ENCODE assay signal across 14 cellular contexts in the genomic region with DNA sequence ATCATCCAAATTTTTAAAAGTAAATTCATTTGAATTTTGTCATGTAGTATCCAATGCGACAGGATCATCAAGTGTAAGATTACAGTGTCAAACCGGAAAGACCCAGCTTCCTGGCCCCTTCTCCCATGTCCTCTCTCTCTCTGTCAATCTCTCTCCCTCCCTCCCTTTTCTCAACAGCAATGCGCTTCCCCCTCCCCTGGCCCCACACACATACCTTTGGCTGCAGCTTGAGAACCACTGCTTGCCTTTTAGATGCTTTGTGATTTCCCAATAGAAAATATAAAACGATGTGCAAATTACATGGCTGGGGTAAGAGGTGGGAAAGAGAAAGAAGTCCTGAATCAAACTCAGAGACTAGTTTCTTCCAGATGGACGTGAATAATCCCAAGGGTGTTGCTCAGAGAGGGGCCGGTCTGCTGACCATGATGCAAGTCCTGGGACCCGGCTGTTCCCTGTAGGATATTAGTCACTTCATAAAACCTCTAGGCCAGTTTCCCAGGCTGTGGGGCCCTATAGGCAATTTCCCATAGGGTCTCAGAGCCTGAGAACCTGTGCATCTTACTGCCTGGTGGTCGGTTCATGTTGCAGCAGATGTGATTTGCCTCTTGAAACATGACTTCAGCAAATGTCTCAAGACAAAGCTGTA. TPM values are rescaled to one million over a fixed set of nuclear protein-coding genes. Genes with fewer than 3 reads are reported as not detected.
A peak's percentile ranks its signal among the peaks of the same experiment; 100 is the strongest.
DNase-seq lines count a peak whose midpoint lies in the region; ATAC-seq and TF ChIP-seq lines count a peak whose summit lies in the region.
"Had no signal": no experiment of that assay in that cellular context is flagged by ENCODE, and none has a peak within 500 bp of the region (broad histone marks: within the 10 kb centered on the region; RNA-seq: fewer than 3 reads in every experiment).

No MANE protein-coding gene starts in this region.

- no peaks in the 10 kb centered on the region for H3K36me3 ChIP-seq in colonic mucosa
- H3K36me3 ChIP-seq: left lung, upper lobe of right lung had no signal

- H3K27me3 Mint-ChIP-seq in nephron (ENCODE audit: low read depth): peaks cover 41% of the 10 kb centered on the region

- H3K9ac ChIP-seq in colonic mucosa (ENCODE audit: low read depth in 2 of 2, low read length in 2 of 2): no peak overlapping the region

- no peaks in the 10 kb centered on the region for H3K4me1 ChIP-seq in colonic mucosa

- no peak for TF ChIP-seq CTCF in AG09319 (IDR thresholded peaks at IDR 0.05; ENCODE audit: low read depth, low read length)
- no peak for TF ChIP-seq CTCF in nephron (IDR thresholded peaks at IDR 0.05; ENCODE audit: unreplicated experiment in 3 of 3)
- TF ChIP-seq CTCF in colonic mucosa (IDR thresholded peaks at IDR 0.05): no peak

- no peak overlapping the region for H3K27ac ChIP-seq in colonic mucosa
- H3K27ac ChIP-seq: left lung, upper lobe of right lung had no signal

- H3K9me3 ChIP-seq in colonic mucosa: no peaks in the 10 kb centered on the region
- H3K9me3 ChIP-seq: left lung, upper lobe of right lung had no signal

- no peaks in the 10 kb centered on the region for H3K9me3 Mint-ChIP-seq in nephron
- peaks cover 0 to 3% of the 10 kb centered on the region in 2 donors for H3K9me3 Mint-ChIP-seq in activated naive CD4-positive, alpha-beta T cell treated with anti-CD3 and anti-CD28 coated beads, Interleukin-2, amount 50 U/mL, for 72 hours
- H3K9me3 Mint-ChIP-seq: dendritic cell treated with granulocyte-macrophage colony-stimulating factor and Interleukin-4, amounts not matched to agents 40 ng/mL and 50 ng/mL, for 4 days had no signal

- no peak overlapping the region for H3K4me3 Mint-ChIP-seq in nephron
- H3K4me3 Mint-ChIP-seq: dendritic cell treated with granulocyte-macrophage colony-stimulating factor and Interleukin-4, amounts not matched to agents 40 ng/mL and 50 ng/mL, for 4 days had no signal

- peaks cover 50% of the 10 kb centered on the region for H3K4me1 Mint-ChIP-seq in nephron

- H3K4me3 ChIP-seq in colonic mucosa: no peak overlapping the region
- H3K4me3 ChIP-seq: left lung, upper lobe of right lung had no signal

- H3K27ac Mint-ChIP-seq in nephron: peak overlapping the region; percentile 65 to 72 (median 70)
- H3K27ac Mint-ChIP-seq in activated naive CD4-positive, alpha-beta T cell treated with anti-CD3 and anti-CD28 coated beads, Interleukin-2, amount 50 U/mL, for 72 hours: no peak overlapping the region
- H3K27ac Mint-ChIP-seq: dendritic cell treated with granulocyte-macrophage colony-stimulating factor and Interleukin-4, amounts not matched to agents 40 ng/mL and 50 ng/mL, for 4 days had no signal

- H3K27me3 ChIP-seq in colonic mucosa: no peaks in the 10 kb centered on the region
- H3K27me3 ChIP-seq: left lung, upper lobe of right lung had no signal

- no peak for ATAC-seq in activated naive CD4-positive, alpha-beta T cell treated with anti-CD3 and anti-CD28 coated beads, Interleukin-2, amount 50 U/mL, for 72 hours
- ATAC-seq: left lung, upper lobe of right lung had no signal

- H3K36me3 Mint-ChIP-seq in nephron (ENCODE audit: low read depth): no peaks in the 10 kb centered on the region
- no peaks in the 10 kb centered on the region for H3K36me3 Mint-ChIP-seq in activated naive CD4-positive, alpha-beta T cell treated with anti-CD3 and anti-CD28 coated beads, Interleukin-2, amount 50 U/mL, for 72 hours

- DNase-seq in AG09319 (ENCODE audit: extremely low read depth, low read depth) (peak; percentile 49), M059J (ENCODE audit: low read depth) (peak; percentile 63), epidermal melanocyte (ENCODE audit: insufficient read length, low spot score) (peak; percentile 63), colonic mucosa (no peak), NCI-H1417 (lab: John Stamatoyannopoulos, UW) (no peak), activated T-cell treated with anti-CD3 and anti-CD28 coated beads for 4 hours (no peak)
- DNase-seq in activated naive CD4-positive, alpha-beta T cell treated with anti-CD3 and anti-CD28 coated beads, Interleukin-2, amount 50 U/mL, for 72 hours (ENCODE audit: low spot score in 2 of 2): no peak
- DNase-seq: activated CD4-positive, alpha-beta T cell treated with anti-CD3 and anti-CD28 coated beads, Interleukin-2, amount 50 U/mL, for 1 hour; left lung; NCI-H1105; RPMI8226; upper lobe of right lung had no signal

- intact Hi-C loops in colonic mucosa (cut with DNase I): loop anchor here (10.0 kb wide), 1 partner anchor 137 kb away; no protein-coding TSS in a partner anchor

RNA-seq across cellular contexts. Expression of a gene that starts 34.3 kb away (rescaled TPM):
- 57.7 and 67.7 TPM in 2 replicates for total RNA-seq in M059J (2014; rRNA removed; shearing (Covaris generic))
- 10 to 100 TPM; 19.3 to 37.6 TPM for total RNA-seq in colonic mucosa
- total RNA-seq in activated naive CD4-positive, alpha-beta T cell treated with anti-CD3 and anti-CD28 coated beads, Interleukin-2, amount 50 U/mL, for 72 hours: 100 to 1,000 TPM; 176 to 461 TPM

Comparison
In these comparisons a context has a peak if more than half of its experiments do, and no peak if none do; other contexts are left out.
1. DNase-seq: peak in AG09319 (single experiment), M059J (single experiment) and epidermal melanocyte (single experiment); none in colonic mucosa (single experiment), NCI-H1417 (0 of 3), activated T-cell treated with anti-CD3 and anti-CD28 coated beads for 4 hours (single experiment) and activated naive CD4-positive, alpha-beta T cell treated with anti-CD3 and anti-CD28 coated beads, Interleukin-2, amount 50 U/mL, for 72 hours (0 of 2).
2. H3K27ac Mint-ChIP-seq: peak in nephron (3 of 3); none in activated naive CD4-positive, alpha-beta T cell treated with anti-CD3 and anti-CD28 coated beads, Interleukin-2, amount 50 U/mL, for 72 hours (0 of 2).